Comparison of ENCODE assay signal across 28 cellular contexts in the genomic region with DNA sequence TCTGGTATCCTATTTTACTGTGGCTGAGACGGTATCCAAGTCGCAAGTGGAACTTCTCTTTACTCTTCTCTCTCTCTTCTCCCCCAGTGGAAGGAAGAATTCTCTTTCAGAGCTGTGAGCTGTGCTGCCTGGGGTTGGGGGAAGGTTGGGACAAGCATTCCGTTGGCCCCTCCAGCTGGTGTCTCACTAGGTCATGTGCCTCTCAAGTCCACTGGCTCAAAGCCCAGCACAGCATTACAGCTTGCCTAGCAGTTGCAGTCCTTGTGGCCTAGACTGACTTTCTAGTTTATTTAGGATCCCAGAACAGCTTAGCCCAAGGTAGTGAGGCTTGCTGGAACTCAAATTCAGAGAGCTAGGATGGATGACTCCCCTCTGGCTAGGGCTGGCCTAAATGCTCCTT.
DNase-seq lines count a peak whose midpoint lies in the region; TF ChIP-seq lines count a peak whose summit lies in the region.
"Had no signal": no experiment of that assay in that cellular context is flagged by ENCODE, and none has a peak within 500 bp of the region (broad histone marks: within the 10 kb centered on the region; RNA-seq: fewer than 3 reads in every experiment).

No MANE protein-coding gene starts in this region.

- DNase-seq in DMS 273 (lab: John Stamatoyannopoulos, UW; ENCODE audit: unreplicated experiment) (peak; percentile 69), DMS 273 treated with DMSO at 0.1 percent for 48 hours (lab: John Stamatoyannopoulos, UW) (no peak), M059J (ENCODE audit: low read depth) (peak; percentile 31), choroid plexus epithelial cell (ENCODE audit: low read depth) (peak; percentile 9), renal cortical epithelial cell (ENCODE audit: low read depth) (peak; percentile 9), glomerular visceral epithelial cell (ENCODE audit: extremely low spot score) (no peak), hepatocyte (ENCODE audit: low spot score) (no peak), KG1 (lab: John Stamatoyannopoulos, UW) (no peak)
- DNase-seq: activated CD4-positive, alpha-beta T cell treated with anti-CD3 and anti-CD28 coated beads for 48 hours; activated T-cell treated with anti-CD3 and anti-CD28 coated beads, Interleukin-2, amount 50 U/mL, for 24 hours; CD4-positive, alpha-beta T cell; effector memory CD8-positive, alpha-beta T cell; erythroblast; foreskin melanocyte; GOT3; left colon; MM.1S; NCI-H1417; NCI-H2081; Right ventricle myocardium superior; sigmoid colon; stimulated activated CD4-positive, alpha-beta T cell treated with anti-CD3 and anti-CD28 coated beads, Interleukin-4, amount 100 ng/mL, for 4 hours; stimulated activated naive B cell treated with anti-CD40 and anti-IgM and Interleukin-4, amounts not matched to agents 10 μg/mL and 1 μg/mL and 100 μg/mL, for 72 hours; testis had no signal

- TF ChIP-seq CTCF in choroid plexus epithelial cell (conservative IDR thresholded peaks at IDR 0.05; ENCODE audit: low read depth, low read length) (no peak), hepatocyte (IDR thresholded peaks at IDR 0.05; ENCODE audit: poor library complexity) (no peak)

- H3K4me3 ChIP-seq in choroid plexus epithelial cell (ENCODE audit: low read depth, low read length) = no peak overlapping the region
- H3K4me3 ChIP-seq in hepatocyte = no peak overlapping the region
- H3K4me3 ChIP-seq: K562, PC-9, sigmoid colon, testis had no signal

- no peaks in the 10 kb centered on the region for H3K9me2 ChIP-seq in hepatocyte (replicated peaks; ENCODE audit: insufficient read depth)

- H2AFZ ChIP-seq in hepatocyte = no peak overlapping the region
- H2AFZ ChIP-seq: PC-9 had no signal

- no peaks in the 10 kb centered on the region for H3K79me2 ChIP-seq in hepatocyte

- no peaks in the 10 kb centered on the region for H3K9me3 ChIP-seq in hepatocyte (ENCODE audit: low read depth)
- H3K9me3 ChIP-seq: sigmoid colon, testis had no signal

- no peaks in the 10 kb centered on the region for H4K20me1 ChIP-seq in hepatocyte (ENCODE audit: insufficient read depth, poor library complexity, severe bottlenecking)

- no peak overlapping the region for H3K27ac ChIP-seq in hepatocyte
- H3K27ac ChIP-seq: 22Rv1, PC-9, sigmoid colon, testis, VCaP had no signal

- no peak overlapping the region for H3K4me2 ChIP-seq in hepatocyte
- H3K4me2 ChIP-seq: PC-9 had no signal

- no peaks in the 10 kb centered on the region for H3K4me1 ChIP-seq in hepatocyte (ENCODE audit: insufficient read depth)
- H3K4me1 ChIP-seq: sigmoid colon, testis had no signal

- no peaks in the 10 kb centered on the region for H3K27me3 ChIP-seq in hepatocyte
- H3K27me3 ChIP-seq: sigmoid colon, testis had no signal

- no peaks in the 10 kb centered on the region for H3K36me3 ChIP-seq in hepatocyte (replicated peaks; ENCODE audit: insufficient read depth, low read depth)
- H3K36me3 ChIP-seq: sigmoid colon had no signal

- 94% methylated on average over 3 of the region's 3 CpGs for WGBS in hepatocyte (ENCODE audit: low lambda C conversion rate, missing lambda C conversion rate)

Comparison
In these comparisons a context has a peak if more than half of its experiments do, and no peak if none do; other contexts are left out.
1. DNase-seq: peak in DMS 273 (single experiment), M059J (single experiment), choroid plexus epithelial cell (single experiment) and renal cortical epithelial cell (single experiment); none in DMS 273 treated with DMSO at 0.1 percent for 48 hours (single experiment), glomerular visceral epithelial cell (single experiment), hepatocyte (single experiment) and KG1 (single experiment).